In the genomic region with DNA sequence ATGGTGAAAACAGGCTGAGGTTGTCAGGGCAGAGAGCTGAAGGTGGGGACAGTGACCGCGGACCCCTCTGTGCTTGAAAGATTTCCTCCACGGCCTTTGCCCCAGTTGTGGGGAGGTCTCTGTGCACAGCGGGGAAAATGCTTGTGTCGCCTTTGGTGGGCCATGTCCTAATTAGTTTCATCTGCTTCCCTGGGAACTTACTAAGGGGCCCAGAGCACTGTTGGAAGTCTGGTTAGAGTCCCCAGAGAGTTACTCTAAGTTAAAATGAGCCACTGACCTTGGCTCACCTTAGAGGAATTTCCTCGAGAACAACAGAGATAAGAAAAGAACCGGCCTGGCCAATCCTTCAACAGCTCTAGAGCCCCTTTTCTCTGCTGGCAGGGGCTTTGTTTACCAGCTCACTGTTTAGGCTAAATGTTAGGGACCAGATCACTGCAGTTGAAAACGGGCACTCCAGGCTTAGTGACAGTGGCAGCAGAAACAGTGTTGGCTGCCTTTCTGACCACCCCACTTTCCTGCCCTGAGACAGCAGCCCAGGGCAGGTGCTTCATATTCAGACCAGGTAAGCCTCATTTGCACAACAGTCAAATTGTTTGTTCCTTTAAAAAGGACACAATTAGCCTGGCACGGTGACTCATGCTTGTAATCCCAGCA, we compare ENCODE assay signal across 9 cellular contexts. TPM values are rescaled to one million over a fixed set of nuclear protein-coding genes. Genes with fewer than 3 reads are reported as not detected.
A peak's percentile ranks its signal among the peaks of the same experiment; 100 is the strongest.
DNase-seq lines count a peak whose midpoint lies in the region; FAIRE-seq and TF ChIP-seq lines count a peak whose summit lies in the region.
"Had no signal": no experiment of that assay in that cellular context is flagged by ENCODE, and none has a peak within 500 bp of the region (broad histone marks: within the 10 kb centered on the region; RNA-seq: fewer than 3 reads in every experiment).

No MANE protein-coding gene starts in this region.

- H3K27me3 ChIP-seq in stomach, result no peaks in the 10 kb centered on the region

- no peak for TF ChIP-seq POLR2A in stomach (IDR thresholded peaks at IDR 0.05)

- no peak overlapping the region for H3K9ac ChIP-seq in kidney (ENCODE audit: low read length in 2 of 2)

- intact Hi-C loops in kidney (cut with DNase I), result no loop called here
- intact Hi-C loops in stomach (cut with DNase I; ENCODE audit: low total_unique reads), result no loop called here

- no peak for FAIRE-seq in kidney (lab: Jason Lieb, UNC)
- no peak for FAIRE-seq in GM19239 (lab: Jason Lieb, UNC)

- H3K4me3 ChIP-seq in choroid plexus epithelial cell (ENCODE audit: low read depth, low read length) (peak overlapping the region; percentile 18), kidney (ENCODE audit: low read length in 2 of 2) (no peak overlapping the region), stomach (no peak overlapping the region)

- H3K9me3 ChIP-seq in kidney (ENCODE audit: control insufficient read depth in 1 of 2, low read length in 2 of 2) (no peaks in the 10 kb centered on the region), stomach (no peaks in the 10 kb centered on the region)

- WGBS in stomach, 5 donors, result 44 to 51% (median 48%) methylated on average over 9 of the region's 9 CpGs

- DNase-seq in M059J (ENCODE audit: low read depth) (peak; percentile 65), choroid plexus epithelial cell (ENCODE audit: low read depth) (peak; percentile 72), kidney (no peak), stomach (no peak), GM19239 (ENCODE audit: insufficient read length, low spot score) (no peak), NCI-H1694 (lab: John Stamatoyannopoulos, UW) (no peak), COR-L47 (lab: John Stamatoyannopoulos, UW) (no peak), GM03348 (ENCODE audit: low spot score) (no peak)
- DNase-seq: Kasumi-1 had no signal

- H3K36me3 ChIP-seq in kidney (ENCODE audit: control insufficient read depth in 1 of 2, insufficient read depth in 2 of 2, low read length in 2 of 2) (peaks cover 4 to 13% of the 10 kb centered on the region in 2 donors), stomach (peaks cover 38 to 80% (median 73%) of the 10 kb centered on the region in 4 donors)

- peaks cover 12% of the 10 kb centered on the region in 2 donors for H3K4me1 ChIP-seq in kidney (ENCODE audit: control insufficient read depth in 1 of 2, insufficient read depth in 1 of 2, low read depth in 1 of 2, low read length in 2 of 2)
- H3K4me1 ChIP-seq in stomach, result peaks cover 32 to 50% (median 41%) of the 10 kb centered on the region in 4 donors

- TF ChIP-seq CTCF in choroid plexus epithelial cell (conservative IDR thresholded peaks at IDR 0.05; ENCODE audit: low read depth, low read length) (no peak), kidney (IDR thresholded peaks at IDR 0.05; ENCODE audit: borderline replicate concordance, extremely low read depth, insufficient read depth) (no peak), stomach (IDR thresholded peaks at IDR 0.05) (no peak)

- H3K27ac ChIP-seq in kidney (ENCODE audit: low read depth in 2 of 2, low read length in 2 of 2) (peak overlapping the region; percentile 47 to 67), stomach (peak overlapping the region; percentile 53 to 83 (median 64))

- no peak for TF ChIP-seq EP300 in stomach (IDR thresholded peaks at IDR 0.05)

RNA-seq across cellular contexts. Expression of gene CRCP, which starts 38.0 kb away (rescaled TPM):
- 50.0 and 59.0 TPM in 2 replicates for total RNA-seq in M059J (2014; rRNA removed; shearing (Covaris generic))
- total RNA-seq in kidney (35.8 TPM), stomach (10 to 100 TPM; 22.8 to 99.5 (median 30.9) TPM)
- polyA plus RNA-seq in kidney (ENCODE audit: insufficient read depth, low read depth, low replicate concordance) (16.8 TPM), stomach (10 to 100 TPM; 15.7 to 28.3 (median 25.7) TPM)

RNA-seq across cellular contexts. Expression of gene TPST1, which starts 52.5 kb away (rescaled TPM):
- total RNA-seq in M059J (2014; rRNA removed; shearing (Covaris generic)), result 44.2 and 61.0 TPM in 2 replicates
- total RNA-seq in kidney (35.7 TPM), stomach (10 to 100 TPM in 2 of 5 donors, 1 to 10 TPM in 2, under 1 TPM in 1; 0.58 to 78.8 (median 9.0) TPM)
- polyA plus RNA-seq in kidney (ENCODE audit: insufficient read depth, low read depth, low replicate concordance) (23.6 TPM), stomach (10 to 100 TPM in 1 of 3 donors, 1 to 10 TPM in 2; 4.8 to 12.6 (median 8.4) TPM)

Comparison
In these comparisons a context has a peak if more than half of its experiments do, and no peak if none do; other contexts are left out.
1. DNase-seq: peak in M059J (single experiment) and choroid plexus epithelial cell (single experiment); none in kidney (single experiment), stomach (single experiment), GM19239 (single experiment), NCI-H1694 (single experiment), COR-L47 (single experiment) and GM03348 (single experiment).